In the genomic region with DNA sequence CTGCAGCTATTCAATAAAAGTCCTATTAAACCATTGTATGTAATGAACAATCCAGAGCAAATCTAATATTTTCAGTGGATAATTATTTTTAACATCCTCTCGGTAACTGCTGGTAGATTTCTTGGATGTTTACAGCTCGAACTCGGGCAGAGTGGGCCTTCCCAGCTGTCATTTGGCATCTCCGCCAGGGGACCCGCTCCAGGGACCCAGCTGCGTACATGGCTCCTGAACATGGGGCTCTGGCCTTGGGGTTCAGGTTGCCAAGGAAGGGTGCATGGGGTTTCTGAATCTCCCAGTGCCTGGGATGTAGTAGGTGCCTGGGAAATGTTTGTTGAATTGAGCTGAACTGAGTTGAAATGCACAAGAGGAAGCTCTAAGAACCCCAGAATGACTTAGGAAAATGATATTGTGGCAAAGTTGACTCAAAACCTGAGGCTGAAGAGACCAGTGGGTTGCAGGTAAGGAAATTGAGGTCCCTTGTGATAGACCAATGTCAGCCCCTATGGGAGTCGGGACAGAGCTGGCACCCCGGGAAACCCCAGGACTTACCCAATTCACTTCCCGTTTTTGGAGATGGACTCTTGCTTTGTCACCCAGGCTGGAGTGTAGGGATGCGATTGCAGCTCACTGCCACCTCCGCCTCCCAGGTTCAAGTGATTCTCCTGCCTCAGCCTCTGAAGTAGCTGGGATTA, we compare ENCODE assay signal across 15 cellular contexts.
A peak's percentile ranks its signal among the peaks of the same experiment; 100 is the strongest.
DNase-seq lines count a peak whose midpoint lies in the region; ATAC-seq, FAIRE-seq and TF ChIP-seq lines count a peak whose summit lies in the region.
"Had no signal": no experiment of that assay in that cellular context is flagged by ENCODE, and none has a peak within 500 bp of the region (broad histone marks: within the 10 kb centered on the region; RNA-seq: fewer than 3 reads in every experiment).

No MANE protein-coding gene starts in this region.

- peaks cover 0 to 37% of the 10 kb centered on the region in 2 donors for H3K4me1 ChIP-seq in right atrium auricular region
- H3K4me1 ChIP-seq in GM12878 (ENCODE audit: control insufficient read depth, insufficient read depth, low read length), result peaks cover 49% of the 10 kb centered on the region
- H3K4me1 ChIP-seq in uterus, result peaks cover 0 to 11% of the 10 kb centered on the region in 2 donors

- no peak overlapping the region for H2AFZ ChIP-seq in GM12878 (ENCODE audit: control insufficient read depth, low read depth, low read length)
- H2AFZ ChIP-seq: PC-9 had no signal

- no TSS peak for BruUV-seq in GM12878 (replicated peaks; lab: Mats Ljungman, UMichigan)

- peak overlapping the region in 1 of 3 experiments; percentile 12 for H3K4me3 Mint-ChIP-seq in nephron
- H3K4me3 Mint-ChIP-seq: naive thymus-derived CD8-positive, alpha-beta T cell; T-helper 2 cell treated with Interferon-gamma antibody and Interleukin-4, amounts not matched to agents 5 μg/mL and 100 μg/mL, for 36 hours had no signal

- RAD21 ChIA-PET in GM12878 (lab: Charles Lee; ENCODE audit: unreplicated experiment), result interaction anchor here (1.1 to 2.5 kb wide), 9 partner anchors 9 to 64 kb away, joined by 4 to 12 read pairs (median 6); no protein-coding TSS in a partner anchor

- H3K27ac Mint-ChIP-seq in nephron, result peak overlapping the region; percentile 72 to 89 (median 83)
- H3K27ac Mint-ChIP-seq: immature natural killer cell; T-helper 2 cell treated with Interferon-gamma antibody and Interleukin-4, amounts not matched to agents 5 μg/mL and 100 μg/mL, for 36 hours had no signal

- no peaks in the 10 kb centered on the region for H3K9me3 Mint-ChIP-seq in nephron
- H3K9me3 Mint-ChIP-seq: immature natural killer cell; naive thymus-derived CD8-positive, alpha-beta T cell; T-helper 2 cell treated with Interferon-gamma antibody and Interleukin-4, amounts not matched to agents 5 μg/mL and 100 μg/mL, for 36 hours had no signal

- TF ChIP-seq RAD21 in GM12878 (IDR thresholded peaks at IDR 0.05; ENCODE audit: insufficient read depth, low read depth, low read length), result no peak

- H3K27me3 ChIP-seq in right atrium auricular region, result no peaks in the 10 kb centered on the region
- no peaks in the 10 kb centered on the region for H3K27me3 ChIP-seq in GM12878 (replicated peaks in 1 of 2; ENCODE audit: control insufficient read depth in 2 of 2, insufficient read depth in 2 of 2, low read length in 1 of 2)
- H3K27me3 ChIP-seq in uterus, result no peaks in the 10 kb centered on the region

- H3K9ac ChIP-seq in GM12878 (ENCODE audit: control insufficient read depth, insufficient read depth, low read length), result no peak overlapping the region

- peak; percentile 47 for FAIRE-seq in GM12878 (lab: Jason Lieb, UNC)

- H3K4me3 ChIP-seq in right atrium auricular region (peak overlapping the region; percentile 13 to 27), GM12878 (no peak overlapping the region), uterus (peak overlapping the region in 1 of 2 donors; percentile 22)
- H3K4me3 ChIP-seq: PC-9 had no signal

- H3K36me3 ChIP-seq in right atrium auricular region (no peaks in the 10 kb centered on the region), GM12878 (ENCODE audit: control insufficient read depth in 2 of 2, insufficient read depth in 2 of 2, low read length in 1 of 2) (no peaks in the 10 kb centered on the region; a peak in 2 of 4 replicates), uterus (no peaks in the 10 kb centered on the region)

- 0 out of 2 replicates have a peak, but pooled peaks cover 4% of the 10 kb centered on the region for H4K20me1 ChIP-seq in GM12878 (ENCODE audit: control insufficient read depth, insufficient read depth)

- DNase-seq in right atrium auricular region (ENCODE audit: low spot score) (no peak), cardiac septum (ENCODE audit: low spot score) (no peak), GM12878 (ENCODE audit: low read depth, low spot score) (peak; percentile 53), uterus (no peak), inferior parietal cortex (ENCODE audit: extremely low spot score) (no peak)
- DNase-seq: activated naive CD4-positive, alpha-beta T cell treated with Interleukin-2 at 50 U/mL for 16 hours; central memory CD4-positive, alpha-beta T cell; DMS53; immature natural killer cell; naive thymus-derived CD8-positive, alpha-beta T cell; PC-9 had no signal

- TF ChIP-seq CTCF in right atrium auricular region (IDR thresholded peaks at IDR 0.05) (no peak), GM12878 (IDR thresholded peaks at IDR 0.05 in 2 of 3, conservative IDR thresholded peaks at IDR 0.05 in 1 of 3; ENCODE audit: control insufficient read depth in 2 of 3, extremely low read depth in 1 of 3, insufficient read depth in 1 of 3, low read depth in 3 of 3, low read length in 3 of 3) (no peak), nephron (IDR thresholded peaks at IDR 0.05; ENCODE audit: unreplicated experiment in 3 of 3) (no peak), uterus (IDR thresholded peaks at IDR 0.05) (no peak)

- H3K9me3 ChIP-seq in right atrium auricular region, result no peaks in the 10 kb centered on the region
- no peaks in the 10 kb centered on the region for H3K9me3 ChIP-seq in GM12878 (replicated peaks; ENCODE audit: control insufficient read depth, insufficient read depth, low read length)
- no peaks in the 10 kb centered on the region for H3K9me3 ChIP-seq in uterus

- ATAC-seq in GM12878 (peak; percentile 65), GM21529 (IDR thresholded peaks at IDR 0.05; ENCODE audit: unreplicated experiment) (no peak), GM18505 (IDR thresholded peaks at IDR 0.05; ENCODE audit: unreplicated experiment) (no peak)
- ATAC-seq: naive thymus-derived CD8-positive, alpha-beta T cell had no signal

- peak overlapping the region; percentile 67 for H3K4me2 ChIP-seq in GM12878 (ENCODE audit: control insufficient read depth, insufficient read depth)
- H3K4me2 ChIP-seq: PC-9 had no signal

- SMC1A ChIA-PET in GM12878 (lab: Charles Lee; ENCODE audit: uncharacterized antibody, unreplicated experiment), result interaction anchor here (0.9 to 3.1 kb wide), 11 partner anchors 8 to 302 kb away, joined by 3 to 23 read pairs (median 4); no protein-coding TSS in a partner anchor

- WGBS in GM12878 (ENCODE audit: insufficient coverage, insufficient replicate concordance, low lambda C conversion rate, missing lambda C conversion rate), result 46% methylated on average over 11 of the region's 11 CpGs

- TF ChIP-seq POLR2A in GM12878 (IDR thresholded peaks at IDR 0.05; ENCODE audit: low read depth, low read length) (no peak), uterus (IDR thresholded peaks at IDR 0.05) (no peak), GM18505 (IDR thresholded peaks at IDR 0.05; ENCODE audit: borderline replicate concordance, extremely low read depth, insufficient read depth, insufficient read length) (no peak)

- POLR2A ChIA-PET in GM12878 (lab: Charles Lee), result interaction anchor here (0.5 to 2.0 kb wide), 6 partner anchors 10 to 85 kb away, joined by 3 to 7 read pairs (median 6); no protein-coding TSS in a partner anchor

- TF ChIP-seq EP300 in GM12878 (IDR thresholded peaks at IDR 0.05; ENCODE audit: borderline replicate concordance in 1 of 2, control insufficient read depth in 1 of 2, low read depth in 2 of 2, low read length in 2 of 2), result 0 out of 4 replicates have a peak, but pooled peaks of 1 of the 2 experiments have one; percentile 13

- CTCF ChIA-PET in GM12878 (lab: Yijun Ruan, JAX), result interaction anchor here (0.8 to 2.8 kb wide), 4 partner anchors 11 to 54 kb away, joined by 3 to 10 read pairs (median 3); no protein-coding TSS in a partner anchor

- H3K27me3 Mint-ChIP-seq in nephron (ENCODE audit: low read depth), result peaks cover 13% of the 10 kb centered on the region
- H3K27me3 Mint-ChIP-seq: naive thymus-derived CD8-positive, alpha-beta T cell had no signal

- H3K27ac ChIP-seq in right atrium auricular region, result peak overlapping the region; percentile 51 to 55
- H3K27ac ChIP-seq in GM12878 (ENCODE audit: control insufficient read depth, insufficient read depth), result peak overlapping the region; percentile 30; the same call in 1 of the 2 replicates
- H3K27ac ChIP-seq in uterus, result peak overlapping the region; percentile 54 to 66
- H3K27ac ChIP-seq: PC-9 had no signal

- in situ Hi-C loops in GM12878 (cut with MboI), result no loop called here

- H3K79me2 ChIP-seq in GM12878 (ENCODE audit: control insufficient read depth, insufficient read depth, low read length), result peaks cover 2% of the 10 kb centered on the region

- H3K4me1 Mint-ChIP-seq in nephron, result peaks cover 37% of the 10 kb centered on the region

- H3K36me3 Mint-ChIP-seq in nephron (ENCODE audit: low read depth), result peaks cover 11% of the 10 kb centered on the region

- intact Hi-C loops in cardiac septum (cut with DNase I), result loop anchor here (5.0 kb wide), 1 partner anchor 229 kb away; a partner anchor contains a TSS
- intact Hi-C loops in GM12878 (cut with micrococcal nuclease; ENCODE audit: unreplicated experiment), result loop anchor here (5.0 kb wide), 1 partner anchor 54 kb away; no protein-coding TSS in a partner anchor
- intact Hi-C loops in uterus (cut with DNase I; ENCODE audit: low total_unique reads), result no loop called here

TF ChIP-seq in GM12878, 131 proteins besides CTCF, POLR2A, EP300 and RAD21 (continues in another document):
- TF ChIP-seq ETV6 (conservative IDR thresholded peaks at IDR 0.05 in 1 of 2, IDR thresholded peaks at IDR 0.05 in 1 of 2; ENCODE audit: borderline replicate concordance in 1 of 2, low read depth in 1 of 2), result no peak
- TF ChIP-seq DPF2 (IDR thresholded peaks at IDR 0.05), result peak; percentile 49; the same call in 1 of the 2 replicates
- TF ChIP-seq, protein P1, sequence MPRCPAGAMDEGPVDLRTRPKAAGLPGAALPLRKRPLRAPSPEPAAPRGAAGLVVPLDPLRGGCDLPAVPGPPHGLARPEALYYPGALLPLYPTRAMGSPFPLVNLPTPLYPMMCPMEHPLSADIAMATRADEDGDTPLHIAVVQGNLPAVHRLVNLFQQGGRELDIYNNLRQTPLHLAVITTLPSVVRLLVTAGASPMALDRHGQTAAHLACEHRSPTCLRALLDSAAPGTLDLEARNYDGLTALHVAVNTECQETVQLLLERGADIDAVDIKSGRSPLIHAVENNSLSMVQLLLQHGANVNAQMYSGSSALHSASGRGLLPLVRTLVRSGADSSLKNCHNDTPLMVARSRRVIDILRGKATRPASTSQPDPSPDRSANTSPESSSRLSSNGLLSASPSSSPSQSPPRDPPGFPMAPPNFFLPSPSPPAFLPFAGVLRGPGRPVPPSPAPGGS (IDR thresholded peaks at IDR 0.05; ENCODE audit: borderline replicate concordance, insufficient read depth, low read depth, low read length, poor library complexity, severe bottlenecking), result peak; percentile 70
- TF ChIP-seq ZBED1 (IDR thresholded peaks at IDR 0.05; ENCODE audit: borderline replicate concordance), result 0 out of 2 replicates have a peak, but pooled peaks have one; percentile 31
- 0 out of 2 replicates have a peak, but pooled peaks have one; percentile 57 for TF ChIP-seq NR2F1 (conservative IDR thresholded peaks at IDR 0.05)
- TF ChIP-seq NFYA (IDR thresholded peaks at IDR 0.05; ENCODE audit: borderline replicate concordance, low read depth, low read length), result no peak
- peak; percentile 78 for TF ChIP-seq EED (IDR thresholded peaks at IDR 0.05; ENCODE audit: low read depth)
- peak; percentile 89 for TF ChIP-seq SPI1 (IDR thresholded peaks at IDR 0.05; ENCODE audit: borderline replicate concordance, insufficient read depth, low read depth, low read length)
- peak; percentile 77 for TF ChIP-seq RUNX3 (IDR thresholded peaks at IDR 0.05; ENCODE audit: low read length)
